In genomic region chr10:111076191-111076681, GRCh38 we compare ENCODE assay signal across 1 cellular context.
TF ChIP-seq lines count a peak whose summit lies in the region.

No MANE protein-coding gene starts in this region.

TF ChIP-seq in HEK293, 187 proteins besides CTCF, POLR2A, EP300 and RAD21 (continued from another document and continues in another):
- TF ChIP-seq ZNF280D (tag by site-specific recombination; IDR thresholded peaks at IDR 0.05) (no peak), OVOL3 (tag by site-specific recombination; IDR thresholded peaks at IDR 0.05) (no peak), ZNF133 (tag by site-specific recombination; IDR thresholded peaks at IDR 0.05) (no peak), ZNF24 (tag by site-specific recombination; IDR thresholded peaks at IDR 0.05) (0 out of 2 replicates have a peak, but pooled peaks have one; percentile 29), ZNF157 (tag by site-specific recombination; IDR thresholded peaks at IDR 0.05) (no peak), PRDM4 (tag by site-specific recombination; IDR thresholded peaks at IDR 0.05) (no peak), ZFP69B (tag by site-specific recombination; IDR thresholded peaks at IDR 0.05) (no peak), ZNF645 (tag by site-specific recombination; IDR thresholded peaks at IDR 0.05) (no peak), ZNF521 (tag by site-specific recombination; IDR thresholded peaks at IDR 0.05) (no peak), YY2 (tag by site-specific recombination; IDR thresholded peaks at IDR 0.05) (no peak), EGR2 (tag by site-specific recombination; IDR thresholded peaks at IDR 0.05; ENCODE audit: low read depth) (no peak), TSHZ1 (tag by site-specific recombination; IDR thresholded peaks at IDR 0.05; ENCODE audit: borderline replicate concordance) (no peak), GLI2 (tag by site-specific recombination; IDR thresholded peaks at IDR 0.05; ENCODE audit: borderline replicate concordance, low read depth) (no peak), BCL6B (tag by site-specific recombination; IDR thresholded peaks at IDR 0.05) (no peak), ZNF26 (tag by site-specific recombination; IDR thresholded peaks at IDR 0.05) (no peak), ZNF266 (tag by site-specific recombination; IDR thresholded peaks at IDR 0.05; ENCODE audit: low read depth) (no peak), ZNF548 (tag by site-specific recombination; IDR thresholded peaks at IDR 0.05) (no peak), TCF7L2 (IDR thresholded peaks at IDR 0.05; ENCODE audit: borderline replicate concordance, low read depth, low read length) (no peak), ZNF112 (tag by site-specific recombination; IDR thresholded peaks at IDR 0.05) (no peak), IKZF3 (tag by site-specific recombination; IDR thresholded peaks at IDR 0.05) (no peak), ZNF626 (tag by site-specific recombination; IDR thresholded peaks at IDR 0.05) (no peak), OSR2 (tag by site-specific recombination; IDR thresholded peaks at IDR 0.05) (no peak), ZNF48 (tag by site-specific recombination; IDR thresholded peaks at IDR 0.05) (no peak), ZNF624 (tag by site-specific recombination; IDR thresholded peaks at IDR 0.05) (no peak), ZNF792 (tag by site-specific recombination; IDR thresholded peaks at IDR 0.05) (no peak), ZBTB26 (tag by site-specific recombination; optimal IDR thresholded peaks at IDR 0.05) (no peak), MZF1 (tag by site-specific recombination; IDR thresholded peaks at IDR 0.05; ENCODE audit: borderline replicate concordance) (no peak), ZNF433 (tag by site-specific recombination; IDR thresholded peaks at IDR 0.05; ENCODE audit: low read depth) (no peak), ZNF654 (tag by site-specific recombination; IDR thresholded peaks at IDR 0.05; ENCODE audit: low read depth) (peak; percentile 83), ZNF544 (tag by site-specific recombination; IDR thresholded peaks at IDR 0.05) (no peak), ELK4 (IDR thresholded peaks at IDR 0.05; ENCODE audit: borderline replicate concordance, low read depth, low read length) (no peak), WT1 (tag by site-specific recombination; IDR thresholded peaks at IDR 0.05) (peak; percentile 25; the same call in 1 of the 2 replicates), KLF17 (tag by site-specific recombination; IDR thresholded peaks at IDR 0.05) (no peak), ZNF558 (tag by site-specific recombination; IDR thresholded peaks at IDR 0.05) (no peak), ZNF362 (tag by site-specific recombination; IDR thresholded peaks at IDR 0.05) (0 out of 2 replicates have a peak, but pooled peaks have one; percentile 12), ZNF473 (tag by site-specific recombination; IDR thresholded peaks at IDR 0.05) (no peak), ZNF837 (tag by site-specific recombination; IDR thresholded peaks at IDR 0.05) (no peak), ZNF146 (tag by site-specific recombination; IDR thresholded peaks at IDR 0.05) (no peak), ZNF404 (tag by site-specific recombination; IDR thresholded peaks at IDR 0.05) (no peak), PBX3 (CRISPR knock-in tag; IDR thresholded peaks at IDR 0.05) (no peak), REPIN1 (tag by site-specific recombination; IDR thresholded peaks at IDR 0.05; ENCODE audit: low read depth) (no peak), ZNF354C (tag by site-specific recombination; IDR thresholded peaks at IDR 0.05; ENCODE audit: borderline replicate concordance, low read depth) (no peak), ZBTB21 (tag by site-specific recombination; IDR thresholded peaks at IDR 0.05) (no peak), ZBTB17 (tag by site-specific recombination; IDR thresholded peaks at IDR 0.05) (no peak; the same call in 1 of the 2 replicates), MYNN (tag by site-specific recombination; IDR thresholded peaks at IDR 0.05; ENCODE audit: borderline replicate concordance) (no peak), ZNF510 (tag by site-specific recombination; IDR thresholded peaks at IDR 0.05; ENCODE audit: insufficient replicate concordance) (no peak), ZNF549 (tag by site-specific recombination; IDR thresholded peaks at IDR 0.05) (no peak)
